27 cellular contexts compared by ENCODE assay signal in genomic region chr2:224278531-224278930, GRCh38.
DNase-seq lines count a peak whose midpoint lies in the region; ATAC-seq and TF ChIP-seq lines count a peak whose summit lies in the region.
"Had no signal": no experiment of that assay in that cellular context is flagged by ENCODE, and none has a peak within 500 bp of the region (broad histone marks: within the 10 kb centered on the region; RNA-seq: fewer than 3 reads in every experiment).

No MANE protein-coding gene starts in this region.

- DNase-seq in ELR (ENCODE audit: low read depth) (peak; percentile 26), adipocyte (ENCODE audit: low read depth) (peak; percentile 48), fibroblast of gingiva (ENCODE audit: low read depth) (peak; percentile 27), osteoblast (ENCODE audit: insufficient read length, low spot score, missing footprints) (no peak), NCI-H146 (lab: John Stamatoyannopoulos, UW) (no peak), nephron progenitor cell (no peak)
- no peak for DNase-seq in CD4-positive, alpha-beta T cell
- DNase-seq: activated CD4-positive, alpha-beta T cell treated with anti-CD3 and anti-CD28 coated beads, Interleukin-2, amount 10 ng/mL, durations not matched to agents 7 days and 5 days; activated naive CD8-positive, alpha-beta T cell treated with anti-CD3 and anti-CD28 coated beads, Interleukin-2, amount 10 ng/mL, durations not matched to agents 7 days and 5 days; CD8-positive, alpha-beta memory T cell; erythroblast; heart left ventricle; left ventricle myocardium inferior; mucosa of descending colon; NCI-H1436 treated with DMSO at 0.1 percent for 48 hours; NCI-H774; OCI-M1; SHP77 treated with DMSO at 0.1 percent for 48 hours; small intestine; stimulated activated CD4-positive, alpha-beta T cell treated with anti-CD3 and anti-CD28 coated beads, Interleukin-2, amount 100 ng/mL, for 48 hours; stimulated activated naive CD8-positive, alpha-beta T cell treated with anti-CD3 and anti-CD28 coated beads, Interleukin-15, Interleukin-2, amounts not matched to agents 100 U/mL and 50 U/mL, for 24 hours; T-helper 2 cell; trophoblast cell had no signal

- H3K4me2 ChIP-seq in osteoblast (ENCODE audit: insufficient read depth, low read length): peak overlapping the region; percentile 41

- CTCF ChIA-PET in CD4-positive, alpha-beta T cell (lab: Charles Lee): no interaction called here

- intact Hi-C loops in CD4-positive, alpha-beta T cell (cut with DNase I, micrococcal nuclease): no loop called here

- H3K27me3 Mint-ChIP-seq in CD4-positive, alpha-beta T cell: peaks cover 31% of the 10 kb centered on the region
- peaks cover 11% of the 10 kb centered on the region for H3K27me3 Mint-ChIP-seq in nephron progenitor cell (ENCODE audit: low read depth, poor library complexity)

- H3K79me2 ChIP-seq in osteoblast (ENCODE audit: insufficient read depth, low read length): no peaks in the 10 kb centered on the region

- H3K27ac Mint-ChIP-seq in CD4-positive, alpha-beta T cell: no peak overlapping the region
- H3K27ac Mint-ChIP-seq in nephron progenitor cell: no peak overlapping the region
- H3K27ac Mint-ChIP-seq: activated CD4-positive, alpha-beta T cell treated with anti-CD3 and anti-CD28 coated beads, Interleukin-2, amount 10 ng/mL, durations not matched to agents 7 days and 5 days; activated naive CD8-positive, alpha-beta T cell treated with anti-CD3 and anti-CD28 coated beads, Interleukin-2, amount 10 ng/mL, durations not matched to agents 7 days and 5 days; activated T-helper 2 cell treated with anti-CD3 and anti-CD28 coated beads, Interferon-gamma antibody, Interleukin-2, Interleukin-4, amounts not matched to agents 10 μg/mL and 5 μg/mL and 100 μg/mL, durations not matched to agents 14 hours and 24 hours and 36 hours; CD8-positive, alpha-beta memory T cell had no signal

- TF ChIP-seq CTCF in osteoblast (IDR thresholded peaks at IDR 0.05; ENCODE audit: extremely low read depth, low read depth, low read length): peak; percentile 23
- no peak for TF ChIP-seq CTCF in CD4-positive, alpha-beta T cell (IDR thresholded peaks at IDR 0.05)
- no peak for TF ChIP-seq CTCF in nephron progenitor cell (IDR thresholded peaks at IDR 0.05)

- H3K4me1 ChIP-seq in adipocyte (ENCODE audit: control insufficient read depth, insufficient read depth, low read length) (peaks cover 4% of the 10 kb centered on the region), osteoblast (ENCODE audit: insufficient read depth, low read length) (peaks cover 9% of the 10 kb centered on the region)
- H3K4me1 ChIP-seq: left ventricle myocardium inferior had no signal

- H3K36me3 Mint-ChIP-seq in CD4-positive, alpha-beta T cell (ENCODE audit: low read depth): no peaks in the 10 kb centered on the region
- H3K36me3 Mint-ChIP-seq in nephron progenitor cell (ENCODE audit: low read depth): no peaks in the 10 kb centered on the region
- H3K36me3 Mint-ChIP-seq: activated naive CD8-positive, alpha-beta T cell treated with anti-CD3 and anti-CD28 coated beads, Interleukin-2, amount 10 ng/mL, durations not matched to agents 7 days and 5 days; CD8-positive, alpha-beta memory T cell had no signal

- H3K9me3 Mint-ChIP-seq in CD4-positive, alpha-beta T cell: no peaks in the 10 kb centered on the region
- H3K9me3 Mint-ChIP-seq in nephron progenitor cell: no peaks in the 10 kb centered on the region
- H3K9me3 Mint-ChIP-seq: activated CD4-positive, alpha-beta T cell treated with anti-CD3 and anti-CD28 coated beads, Interleukin-2, amount 10 ng/mL, durations not matched to agents 7 days and 5 days; activated naive CD8-positive, alpha-beta T cell treated with anti-CD3 and anti-CD28 coated beads, Interleukin-2, amount 10 ng/mL, durations not matched to agents 7 days and 5 days; activated T-helper 2 cell treated with anti-CD3 and anti-CD28 coated beads, Interferon-gamma antibody, Interleukin-2, Interleukin-4, amounts not matched to agents 10 μg/mL and 5 μg/mL and 100 μg/mL, durations not matched to agents 14 hours and 24 hours and 36 hours; CD8-positive, alpha-beta memory T cell had no signal

- H3K36me3 ChIP-seq in adipocyte (ENCODE audit: control insufficient read depth, insufficient read depth, low read length, severe bottlenecking) (no peaks in the 10 kb centered on the region), osteoblast (ENCODE audit: insufficient read depth, low read length) (no peaks in the 10 kb centered on the region)
- H3K36me3 ChIP-seq: cardiac muscle cell, heart left ventricle, left ventricle myocardium inferior had no signal

- H3K4me3 ChIP-seq in adipocyte (ENCODE audit: low read length) (no peak overlapping the region), osteoblast (ENCODE audit: insufficient read depth, low read length) (no peak overlapping the region)
- H3K4me3 ChIP-seq: cardiac muscle cell, heart left ventricle, left ventricle myocardium inferior, mucosa of descending colon had no signal

- H3K9ac ChIP-seq in adipocyte (ENCODE audit: low read length): no peak overlapping the region

- H3K4me1 Mint-ChIP-seq in CD4-positive, alpha-beta T cell (ENCODE audit: low read depth): no peaks in the 10 kb centered on the region
- peaks cover 4% of the 10 kb centered on the region for H3K4me1 Mint-ChIP-seq in nephron progenitor cell
- H3K4me1 Mint-ChIP-seq: activated CD4-positive, alpha-beta T cell treated with anti-CD3 and anti-CD28 coated beads, Interleukin-2, amount 10 ng/mL, durations not matched to agents 7 days and 5 days; activated naive CD8-positive, alpha-beta T cell treated with anti-CD3 and anti-CD28 coated beads, Interleukin-2, amount 10 ng/mL, durations not matched to agents 7 days and 5 days; CD8-positive, alpha-beta memory T cell had no signal

- H3K9me3 ChIP-seq in adipocyte (ENCODE audit: control insufficient read depth, low read length) (no peaks in the 10 kb centered on the region), osteoblast (ENCODE audit: low read depth, low read length) (no peaks in the 10 kb centered on the region)
- no peaks in the 10 kb centered on the region for H3K9me3 ChIP-seq in CD4-positive, alpha-beta T cell (ENCODE audit: control insufficient read depth, low read length)
- H3K9me3 ChIP-seq: heart left ventricle, left ventricle myocardium inferior, mucosa of descending colon had no signal

- no peaks in the 10 kb centered on the region for H4K20me1 ChIP-seq in osteoblast (ENCODE audit: insufficient read depth, low read length)

- peak overlapping the region; percentile 27 for H3K27ac ChIP-seq in osteoblast (ENCODE audit: low read depth, low read length)
- H3K27ac ChIP-seq in CD4-positive, alpha-beta T cell (ENCODE audit: low read depth, low read length): no peak overlapping the region
- H3K27ac ChIP-seq: cardiac muscle cell, heart left ventricle, left ventricle myocardium inferior, VCaP had no signal

- H2AFZ ChIP-seq in osteoblast (ENCODE audit: low read length): peak overlapping the region; percentile 32

- ATAC-seq in CD4-positive, alpha-beta T cell (ENCODE audit: poor library complexity): no peak
- no peak for ATAC-seq in GM18873 (IDR thresholded peaks at IDR 0.05; ENCODE audit: low FRiP score, unreplicated experiment)
- ATAC-seq: heart left ventricle, mucosa of descending colon had no signal

- H3K4me3 Mint-ChIP-seq in CD4-positive, alpha-beta T cell: no peak overlapping the region
- no peak overlapping the region for H3K4me3 Mint-ChIP-seq in nephron progenitor cell
- H3K4me3 Mint-ChIP-seq: activated CD4-positive, alpha-beta T cell treated with anti-CD3 and anti-CD28 coated beads, Interleukin-2, amount 10 ng/mL, durations not matched to agents 7 days and 5 days; activated naive CD8-positive, alpha-beta T cell treated with anti-CD3 and anti-CD28 coated beads, Interleukin-2, amount 10 ng/mL, durations not matched to agents 7 days and 5 days; CD8-positive, alpha-beta memory T cell had no signal

- no peaks in the 10 kb centered on the region for H3K27me3 ChIP-seq in adipocyte (replicated peaks; ENCODE audit: control insufficient read depth, insufficient read depth, low read length)
- H3K27me3 ChIP-seq in osteoblast (ENCODE audit: insufficient read depth, low read length): no peaks in the 10 kb centered on the region
- H3K27me3 ChIP-seq in CD4-positive, alpha-beta T cell (ENCODE audit: control insufficient read depth, insufficient read depth, low read length): peaks cover 10% of the 10 kb centered on the region
- H3K27me3 ChIP-seq: cardiac muscle cell, heart left ventricle had no signal

- POLR2A ChIA-PET in CD4-positive, alpha-beta T cell (lab: Charles Lee): no interaction called here

Comparison
In these comparisons a context has a peak if more than half of its experiments do, and no peak if none do; other contexts are left out.
1. DNase-seq: peak in ELR (single experiment), adipocyte (single experiment) and fibroblast of gingiva (single experiment); none in osteoblast (single experiment), CD4-positive, alpha-beta T cell (0 of 10), NCI-H146 (single experiment) and nephron progenitor cell (single experiment).